Comparison of ENCODE assay signal across 9 cellular contexts in genomic region chr1:154809436-154810413, GRCh38.
DNase-seq lines count a peak whose midpoint lies in the region; ATAC-seq and TF ChIP-seq lines count a peak whose summit lies in the region.
"Had no signal": no experiment of that assay in that cellular context is flagged by ENCODE, and none has a peak within 500 bp of the region (broad histone marks: within the 10 kb centered on the region; RNA-seq: fewer than 3 reads in every experiment).

No MANE protein-coding gene starts in this region.

- H3K4me1 ChIP-seq in BE2C (peaks cover 41% of the 10 kb centered on the region), adipocyte (ENCODE audit: control insufficient read depth, insufficient read depth, low read length) (peaks cover 7% of the 10 kb centered on the region), mesenchymal stem cell (ENCODE audit: control insufficient read depth, insufficient read depth, low read depth, low read length) (peaks cover 9% of the 10 kb centered on the region)

- no peak overlapping the region for H3K4ac ChIP-seq in mesenchymal stem cell (ENCODE audit: low read depth in 1 of 2, low read length in 2 of 2)

- H2BK12ac ChIP-seq in mesenchymal stem cell (ENCODE audit: low read length in 2 of 2) = no peak overlapping the region

- H3K79me1 ChIP-seq in mesenchymal stem cell (replicated peaks; ENCODE audit: low read length, poor library complexity, severe bottlenecking) = no peaks in the 10 kb centered on the region

- DNase-seq in BE2C (peak; percentile 69), HK-2 (ENCODE audit: unreplicated experiment) (peak; percentile 41), adipocyte (ENCODE audit: low read depth) (peak; percentile 22), mesenchymal stem cell (peak; percentile 55), NCI-H187 treated with DMSO at 0.1 percent for 48 hours (lab: John Stamatoyannopoulos, UW) (no peak)
- DNase-seq in effector memory CD8-positive, alpha-beta T cell = no peak
- DNase-seq: hippocampal formation had no signal

- TF ChIP-seq CTCF in BE2C (IDR thresholded peaks at IDR 0.05; ENCODE audit: low read depth, low read length) = no peak

- peaks cover 33 to 41% of the 10 kb centered on the region in 2 donors for H3K27me3 Mint-ChIP-seq in effector memory CD8-positive, alpha-beta T cell

- no peak overlapping the region for H2BK120ac ChIP-seq in mesenchymal stem cell (ENCODE audit: low read depth, low read length)

- H2BK5ac ChIP-seq in mesenchymal stem cell (ENCODE audit: low read depth, low read length, poor library complexity, severe bottlenecking) = no peak overlapping the region

- ATAC-seq in GM18907 (IDR thresholded peaks at IDR 0.05; ENCODE audit: unreplicated experiment) = no peak
- ATAC-seq in HG03097 (IDR thresholded peaks at IDR 0.05; ENCODE audit: low FRiP score, unreplicated experiment) = no peak
- no peak for ATAC-seq in effector memory CD8-positive, alpha-beta T cell (replicated peaks)

- no peaks in the 10 kb centered on the region for H3K27me3 ChIP-seq in BE2C
- H3K27me3 ChIP-seq in adipocyte (replicated peaks; ENCODE audit: control insufficient read depth, insufficient read depth, low read length) = peaks cover 52% of the 10 kb centered on the region
- peaks cover 65 to 68% of the 10 kb centered on the region in 2 experiments for H3K27me3 ChIP-seq in mesenchymal stem cell (ENCODE audit: control insufficient read depth in 1 of 2, insufficient read depth in 1 of 2, low read length in 2 of 2)

- H3K9me3 ChIP-seq in BE2C (no peaks in the 10 kb centered on the region), adipocyte (ENCODE audit: control insufficient read depth, low read length) (no peaks in the 10 kb centered on the region), mesenchymal stem cell (ENCODE audit: control insufficient read depth, low read length) (no peaks in the 10 kb centered on the region)

- peak overlapping the region in 1 of 2 donors; percentile 42 for H3K27ac Mint-ChIP-seq in effector memory CD8-positive, alpha-beta T cell

- no peak overlapping the region for H3K14ac ChIP-seq in mesenchymal stem cell (ENCODE audit: low read length in 2 of 2)

- whole genome bisulfite sequencing in mesenchymal stem cell = 73% methylated on average over 7 of the region's 7 CpGs

- H2AFZ ChIP-seq in mesenchymal stem cell (ENCODE audit: low read depth, low read length) = no peak overlapping the region

- H4K91ac ChIP-seq in mesenchymal stem cell (ENCODE audit: low read length) = no peak overlapping the region

- H3K18ac ChIP-seq in mesenchymal stem cell (ENCODE audit: low read depth in 1 of 2, low read length in 2 of 2) = no peak overlapping the region

- peaks cover 6 to 7% of the 10 kb centered on the region in 2 donors for H3K4me1 Mint-ChIP-seq in effector memory CD8-positive, alpha-beta T cell (ENCODE audit: low read depth in 2 of 2)

- H3K36me3 ChIP-seq in BE2C = no peaks in the 10 kb centered on the region
- H3K36me3 ChIP-seq in adipocyte (ENCODE audit: control insufficient read depth, insufficient read depth, low read length, severe bottlenecking) = no peaks in the 10 kb centered on the region
- no peaks in the 10 kb centered on the region for H3K36me3 ChIP-seq in mesenchymal stem cell (ENCODE audit: control insufficient read depth in 1 of 2, insufficient read depth in 2 of 2, low read depth in 1 of 2, low read length in 2 of 2)

- H3K4me3 Mint-ChIP-seq in effector memory CD8-positive, alpha-beta T cell = no peak overlapping the region

- H3K27ac ChIP-seq in mesenchymal stem cell (ENCODE audit: low read length, poor library complexity, severe bottlenecking) = no peak overlapping the region

- H3K9ac ChIP-seq in adipocyte (ENCODE audit: low read length) (no peak overlapping the region), mesenchymal stem cell (ENCODE audit: low read length) (no peak overlapping the region)

- no peak overlapping the region for H2AK5ac ChIP-seq in mesenchymal stem cell (ENCODE audit: low read length, severe bottlenecking)

- no peak overlapping the region for H3K4me2 ChIP-seq in mesenchymal stem cell (ENCODE audit: low read length, poor library complexity, severe bottlenecking)

- no peaks in the 10 kb centered on the region for H3K9me3 Mint-ChIP-seq in effector memory CD8-positive, alpha-beta T cell

- H4K8ac ChIP-seq in mesenchymal stem cell (ENCODE audit: low read length) = peak overlapping the region; percentile 12

- H3K4me3 ChIP-seq in BE2C (ENCODE audit: low read depth, low read length) (no peak overlapping the region), adipocyte (ENCODE audit: low read length) (no peak overlapping the region), mesenchymal stem cell (ENCODE audit: insufficient read depth in 1 of 2, low read depth in 1 of 2, low read length in 2 of 2) (no peak overlapping the region)

- no peak overlapping the region for H3K23ac ChIP-seq in mesenchymal stem cell (ENCODE audit: low read length in 2 of 2)

- no peak overlapping the region for H2BK15ac ChIP-seq in mesenchymal stem cell (ENCODE audit: low read depth, poor library complexity, severe bottlenecking)

- H3K36me3 Mint-ChIP-seq in effector memory CD8-positive, alpha-beta T cell (ENCODE audit: insufficient read depth) = peaks cover 5% of the 10 kb centered on the region

Comparison
In these comparisons a context has a peak if more than half of its experiments do, and no peak if none do; other contexts are left out.
1. DNase-seq: peak in BE2C (single experiment), HK-2 (single experiment), adipocyte (single experiment) and mesenchymal stem cell (single experiment); none in NCI-H187 treated with DMSO at 0.1 percent for 48 hours (single experiment) and effector memory CD8-positive, alpha-beta T cell (0 of 3).